In the genomic region with DNA sequence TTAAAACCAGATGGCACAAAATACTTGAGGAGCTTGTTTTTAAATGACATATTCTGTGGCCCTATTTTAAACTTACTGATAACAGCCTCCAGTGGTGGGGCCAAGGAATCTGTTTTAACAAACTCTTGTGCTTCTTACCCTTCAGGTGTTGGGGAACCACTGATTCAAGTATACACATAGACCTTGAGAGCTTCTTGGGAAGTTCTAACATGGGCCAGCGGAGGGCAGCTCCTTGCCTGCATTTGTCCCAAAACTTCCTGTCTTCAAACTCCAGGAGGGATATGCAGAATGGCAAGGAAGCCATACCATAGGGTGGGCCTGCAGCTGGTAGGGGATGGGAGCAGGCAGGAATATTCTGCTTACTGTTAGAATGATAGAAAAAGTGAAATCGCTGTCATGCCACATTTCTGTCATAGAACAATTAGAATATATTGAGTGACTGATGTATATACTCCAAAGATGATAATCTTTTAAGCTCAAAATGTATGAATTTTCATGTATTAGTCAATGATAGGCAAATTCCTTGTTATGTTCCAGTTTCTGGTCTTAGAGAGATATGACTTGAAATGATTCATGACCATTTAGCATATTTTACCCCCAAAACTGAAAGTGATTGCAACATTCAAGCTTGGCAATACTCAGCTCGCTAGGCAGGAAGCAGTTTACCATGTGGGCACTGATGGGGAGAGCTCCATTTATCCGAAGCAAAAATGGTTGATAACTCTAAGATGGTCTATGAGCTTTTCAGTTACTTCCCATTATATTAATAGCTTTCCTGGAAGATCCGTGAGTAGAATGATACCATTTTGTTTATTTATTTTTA, we compare ENCODE assay signal across 18 cellular contexts. TPM values are rescaled to one million over a fixed set of nuclear protein-coding genes. Genes with fewer than 3 reads are reported as not detected.
DNase-seq lines count a peak whose midpoint lies in the region; ATAC-seq, FAIRE-seq and TF ChIP-seq lines count a peak whose summit lies in the region.
"Had no signal": no experiment of that assay in that cellular context is flagged by ENCODE, and none has a peak within 500 bp of the region (broad histone marks: within the 10 kb centered on the region; RNA-seq: fewer than 3 reads in every experiment).

No MANE protein-coding gene starts in this region.

- in situ Hi-C loops in Panc1 (cut with HindIII; ENCODE audit: low pct_unique_long_range_greater_than_20kb, low sequenced_read_pairs): no loop called here

- H3K9me3 ChIP-seq in Panc1 (ENCODE audit: control insufficient read depth, insufficient read depth, low read depth, low read length): no peaks in the 10 kb centered on the region
- H3K9me3 ChIP-seq: colonic mucosa, HAP-1, upper lobe of left lung had no signal

- no peaks in the 10 kb centered on the region for H3K36me3 ChIP-seq in Panc1 (ENCODE audit: control insufficient read depth, insufficient read depth, low read length)
- H3K36me3 ChIP-seq: colonic mucosa, HAP-1 had no signal

- intact Hi-C loops in Panc1 (cut with micrococcal nuclease; ENCODE audit: unreplicated experiment): no loop called here

- H3K4me3 ChIP-seq in Panc1 (ENCODE audit: low read depth in 2 of 2, low read length in 2 of 2) (no peak overlapping the region), fibroblast of villous mesenchyme (ENCODE audit: low read depth, low read length) (no peak overlapping the region)
- H3K4me3 ChIP-seq: colonic mucosa, HAP-1, upper lobe of left lung had no signal

- no peak for ATAC-seq in Panc1

- TF ChIP-seq CTCF in Panc1 (IDR thresholded peaks at IDR 0.05) (peak; percentile 25), fibroblast of villous mesenchyme (IDR thresholded peaks at IDR 0.05; ENCODE audit: insufficient read depth, low read depth, low read length) (peak; percentile 13)

- no peak overlapping the region for H3K27ac ChIP-seq in Panc1 (ENCODE audit: low read length)
- H3K27ac ChIP-seq: colonic mucosa, upper lobe of left lung had no signal

- POLR2A ChIA-PET in Panc1 (lab: Charles Lee): no interaction called here

- no TSS peak for BruUV-seq in Panc1 (replicated peaks; lab: Mats Ljungman, UMichigan)

- CTCF ChIA-PET in Panc1 (lab: Charles Lee): interaction anchor here (0.7 to 2.1 kb wide), 5 partner anchors 9 to 213 kb away, joined by 3 to 14 read pairs (median 4); a partner anchor contains a TSS

- peak; percentile 39 for FAIRE-seq in GM19239 (lab: Jason Lieb, UNC)
- FAIRE-seq: A204.1, frontal cortex, small intestine had no signal

- peak; percentile 21 for DNase-seq in SIG-M5 treated with dmso at 0.1 percent for 504 hours (lab: John Stamatoyannopoulos, UW; ENCODE audit: unreplicated experiment)
- DNase-seq in SIG-M5 (lab: John Stamatoyannopoulos, UW): no peak
- DNase-seq in GM19239 (ENCODE audit: insufficient read length, low spot score): no peak
- no peak for DNase-seq in Panc1 (ENCODE audit: low read depth, low spot score)
- no peak for DNase-seq in fibroblast of villous mesenchyme (ENCODE audit: low read depth)
- DNase-seq in NCI-H1417 treated with DMSO at 0.1 percent for 48 hours (lab: John Stamatoyannopoulos, UW): no peak
- DNase-seq in germinal center (ENCODE audit: low spot score): no peak
- no peak for DNase-seq in SW 1271 (lab: John Stamatoyannopoulos, UW)
- DNase-seq: colonic mucosa, DMS153, small intestine, upper lobe of left lung had no signal

- no peaks in the 10 kb centered on the region for H3K4me1 ChIP-seq in Panc1 (ENCODE audit: control insufficient read depth, insufficient read depth, low read length)
- H3K4me1 ChIP-seq: colonic mucosa, HAP-1, upper lobe of left lung had no signal

- no peaks in the 10 kb centered on the region for H3K27me3 ChIP-seq in Panc1 (ENCODE audit: control insufficient read depth, insufficient read depth, low read length)
- H3K27me3 ChIP-seq: colonic mucosa, upper lobe of left lung had no signal

RNA-seq across cellular contexts. Expression of a gene that starts 9.2 kb away (rescaled TPM):
- total RNA-seq in Panc1 (2021; ENCODE audit: unreplicated experiment): 57.5 TPM
- 50.2 TPM for polyA plus RNA-seq in Panc1 (2012; ENCODE audit: insufficient read length)
- total RNA-seq in fibroblast of villous mesenchyme: 150 and 161 TPM in 2 replicates

RNA-seq across cellular contexts. Expression of a gene that starts 38.6 kb away (rescaled TPM):
- total RNA-seq in Panc1 (2021; ENCODE audit: unreplicated experiment) (38.0 TPM), fibroblast of villous mesenchyme (12.6 and 18.6 TPM in 2 replicates)
- polyA plus RNA-seq in Panc1 (2012; ENCODE audit: insufficient read length): 17.1 TPM

RNA-seq across cellular contexts. Expression of a gene that starts 56.9 kb away (rescaled TPM):
- total RNA-seq in Panc1 (2021; ENCODE audit: unreplicated experiment) (not detected), fibroblast of villous mesenchyme (under 0.01 TPM in 1 of 2 replicates, not detected in the other)
- polyA plus RNA-seq in Panc1 (2012; ENCODE audit: insufficient read length): not detected
- total RNA-seq: activated T-helper 1 cell treated with anti-CD3 and anti-CD28 coated beads, Interleukin-12 subunit alpha, Interleukin-12 subunit beta, Interleukin-2, Interleukin-4 antibody, amounts not matched to agents 30 ng/mL and 10 ng/mL and 1 ng/mL, durations not matched to agents 14 hours and 24 hours and 36 hours; colonic mucosa; frontal cortex; neural crest cell; RPMI7951; upper lobe of left lung had no signal
- polyA plus RNA-seq: small intestine had no signal
